In the genomic region with DNA sequence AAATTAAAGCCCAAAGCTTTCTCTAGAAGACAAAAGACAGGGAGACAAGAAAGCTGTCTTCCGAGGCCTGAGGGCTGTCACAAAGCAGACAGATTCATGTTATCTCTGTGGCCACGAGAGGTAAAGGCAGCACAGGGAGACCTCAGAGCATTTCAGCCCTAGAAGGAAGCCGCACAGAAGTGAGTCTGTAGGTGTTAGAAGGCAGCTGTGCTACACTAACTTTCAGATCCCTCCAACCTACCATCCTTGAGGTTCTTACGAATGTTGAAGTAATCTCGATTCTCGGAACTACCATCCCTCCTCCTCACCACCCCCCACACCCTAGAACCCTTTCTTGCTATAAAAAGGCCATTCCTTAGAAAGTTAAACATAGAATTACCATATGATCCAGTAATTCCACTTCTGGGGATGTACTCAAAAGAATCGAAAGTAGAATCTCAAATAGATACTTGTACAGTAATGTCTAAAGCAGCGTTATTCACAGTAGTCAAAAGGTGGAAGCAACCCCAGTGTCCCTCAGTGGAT, we compare ENCODE assay signal across 8 cellular contexts. TPM values are rescaled to one million over a fixed set of nuclear protein-coding genes. Genes with fewer than 3 reads are reported as not detected.
DNase-seq lines count a peak whose midpoint lies in the region; ATAC-seq and TF ChIP-seq lines count a peak whose summit lies in the region.

No MANE protein-coding gene starts in this region.

- H3K36me3 ChIP-seq in SJCRH30 (no peaks in the 10 kb centered on the region), psoas muscle (ENCODE audit: insufficient read depth in 1 of 2, low read depth in 1 of 2) (no peaks in the 10 kb centered on the region)

- no peak for TF ChIP-seq CTCF in psoas muscle (IDR thresholded peaks at IDR 0.05)

- no peaks in the 10 kb centered on the region for H3K4me1 ChIP-seq in SJCRH30
- peaks cover 5% of the 10 kb centered on the region for H3K4me1 ChIP-seq in psoas muscle

- H3K9me3 ChIP-seq in SJCRH30 (replicated peaks) (no peaks in the 10 kb centered on the region), psoas muscle (no peaks in the 10 kb centered on the region)

- H3K27ac ChIP-seq in SJCRH30 (no peak overlapping the region), psoas muscle (no peak overlapping the region)

- intact Hi-C loops in psoas muscle (cut with DNase I) = no loop called here

- H3K27me3 ChIP-seq in SJCRH30 (no peaks in the 10 kb centered on the region), psoas muscle (ENCODE audit: insufficient read depth in 3 of 3, low read length in 2 of 3) (no peaks in the 10 kb centered on the region)

- ATAC-seq in HG03064 (IDR thresholded peaks at IDR 0.05; ENCODE audit: low read depth, unreplicated experiment) (peak; percentile 77), esophagus mucosa (no peak), psoas muscle (no peak)

- no peak overlapping the region for H3K4me3 ChIP-seq in SJCRH30
- no peak overlapping the region for H3K4me3 ChIP-seq in psoas muscle

- WGBS in psoas muscle, 3 donors = 92 to 96% (median 93%) methylated on average over 8 of the region's 8 CpGs

- peak; percentile 46 for DNase-seq in GM19238 (ENCODE audit: insufficient read length, low spot score)
- peak; percentile 31 for DNase-seq in activated CD8-positive, alpha-beta memory T cell treated with anti-CD3 and anti-CD28 coated beads, Interleukin-2, amount 50 U/mL, for 4 hours
- peak; percentile 32 to 41 for DNase-seq in stimulated activated CD4-positive, alpha-beta T cell treated with anti-CD3 and anti-CD28 coated beads, Interleukin-2, amount 100 ng/mL, for 48 hours
- DNase-seq in SJCRH30 = no peak
- no peak for DNase-seq in NCI-H2171 (lab: John Stamatoyannopoulos, UW)
- DNase-seq in psoas muscle = no peak

RNA-seq across cellular contexts. Expression of gene LYST, which starts 21.5 kb away (rescaled TPM):
- total RNA-seq in esophagus mucosa (19.2 TPM), psoas muscle (1 to 10 TPM; 5.6 to 8.6 (median 6.3) TPM)
- total RNA-seq in SJCRH30 (2014; rRNA removed; shearing (Covaris generic)) = 2.3 and 2.9 TPM in 2 replicates
- polyA plus RNA-seq in psoas muscle = 1 to 10 TPM; 2.4 to 4.2 (median 3.3) TPM

Comparison
In these comparisons a context has a peak if more than half of its experiments do, and no peak if none do; other contexts are left out.
1. DNase-seq: peak in GM19238 (single experiment), activated CD8-positive, alpha-beta memory T cell treated with anti-CD3 and anti-CD28 coated beads, Interleukin-2, amount 50 U/mL, for 4 hours (single experiment) and stimulated activated CD4-positive, alpha-beta T cell treated with anti-CD3 and anti-CD28 coated beads, Interleukin-2, amount 100 ng/mL, for 48 hours (2 of 2); none in SJCRH30 (0 of 2), NCI-H2171 (single experiment) and psoas muscle (0 of 2).